Comparison of ENCODE assay signal across 1 cellular context in genomic region chr19:2273356-2274184, GRCh38.
TF ChIP-seq lines count a peak whose summit lies in the region.

No MANE protein-coding gene starts in this region.

TF ChIP-seq in endothelial cell of umbilical vein, 7 proteins besides CTCF, POLR2A, EP300 and RAD21:
- TF ChIP-seq JUN (IDR thresholded peaks at IDR 0.05; ENCODE audit: borderline replicate concordance, insufficient read depth, insufficient read length, low read depth) (no peak), FOS (IDR thresholded peaks at IDR 0.05; ENCODE audit: borderline replicate concordance, insufficient read depth, low read length) (no peak), MAX (IDR thresholded peaks at IDR 0.05; ENCODE audit: insufficient read depth, insufficient read length) (no peak), EZH2 (IDR thresholded peaks at IDR 0.05; ENCODE audit: borderline replicate concordance, low read depth, low read length, severe bottlenecking) (no peak), MYC (IDR thresholded peaks at IDR 0.05; ENCODE audit: low read depth, low read length) (no peak), POLR2AphosphoS5 (IDR thresholded peaks at IDR 0.05; ENCODE audit: insufficient read depth, low read depth, low read length) (peak; percentile 86), GATA2 (IDR thresholded peaks at IDR 0.05; ENCODE audit: insufficient read depth, insufficient read length, low read depth, low read length) (no peak)
